Comparison of ENCODE assay signal across 8 cellular contexts in genomic region chr19:39970674-39971379, GRCh38. TPM values are rescaled to one million over a fixed set of nuclear protein-coding genes. Genes with fewer than 3 reads are reported as not detected.
DNase-seq lines count a peak whose midpoint lies in the region; ATAC-seq and TF ChIP-seq lines count a peak whose summit lies in the region.

PSMC4 (plus strand) TSS chr19:39971165; CDS start chr19:39971203, 38 bp downstream.

- no peaks in the 10 kb centered on the region for H3K9me3 ChIP-seq in liver (ENCODE audit: control insufficient read depth in 4 of 4, low read length in 3 of 4)

- peak within 1 kb of the TSS; percentile 81 to 99 (median 92) for H3K4me3 ChIP-seq in liver (ENCODE audit: low read depth in 1 of 3, low read length in 3 of 3)

- H3K36me3 Mint-ChIP-seq in CD14-positive monocyte: peaks cover 36% of the 10 kb centered on the region in 2 donors

- peak; percentile 98 for DNase-seq in CD14-positive monocyte (ENCODE audit: low spot score)
- DNase-seq in NCI-H774 (lab: John Stamatoyannopoulos, UW): peak; percentile 98
- DNase-seq in activated CD4-positive, alpha-beta T cell treated with anti-CD3 and anti-CD28 coated beads, Interleukin-2, amount 50 U/mL, for 48 hours: peak; percentile 97 to 98
- DNase-seq in dermis microvascular lymphatic vessel endothelial cell (ENCODE audit: low read depth in 2 of 2): peak; percentile 99 to 100
- DNase-seq in stimulated activated CD4-positive, alpha-beta T cell treated with anti-CD3 and anti-CD28 coated beads, Interleukin-4, amount 100 ng/mL, for 4 hours: peak; percentile 95 to 98

- peaks cover 39 to 48% (median 42%) of the 10 kb centered on the region in 3 donors for H3K27me3 Mint-ChIP-seq in CD14-positive monocyte (ENCODE audit: low read depth in 3 of 3)

- TF ChIP-seq RAD21 in liver (IDR thresholded peaks at IDR 0.05): peak; percentile 79 to 87

- peaks cover 4 to 22% (median 11%) of the 10 kb centered on the region in 4 donors for H3K4me1 ChIP-seq in liver (ENCODE audit: control insufficient read depth in 4 of 4, insufficient read depth in 4 of 4, low read length in 3 of 4)

- peak within 1 kb of the TSS; percentile 95 to 99 (median 97) for H3K27ac Mint-ChIP-seq in CD14-positive monocyte

- peaks cover 5 to 33% (median 18%) of the 10 kb centered on the region in 4 donors for H3K36me3 ChIP-seq in liver (ENCODE audit: control insufficient read depth in 4 of 4, insufficient read depth in 3 of 4, low read depth in 1 of 4, low read length in 3 of 4)

- H3K9me3 Mint-ChIP-seq in CD14-positive monocyte: peaks cover 0 to 7% (median 2%) of the 10 kb centered on the region in 7 donors

- peak; percentile 95 for ATAC-seq in GM19372 (IDR thresholded peaks at IDR 0.05; ENCODE audit: low read depth, unreplicated experiment)
- ATAC-seq in HG03565 (IDR thresholded peaks at IDR 0.05; ENCODE audit: unreplicated experiment): peak; percentile 95

- intact Hi-C loops in CD14-positive monocyte (cut with micrococcal nuclease): no loop called here

- peak within 1 kb of the TSS; percentile 82 to 90 for H3K27ac ChIP-seq in liver (ENCODE audit: low read depth in 1 of 2, low read length in 2 of 2)

- peak; percentile 63 for TF ChIP-seq CTCF in CD14-positive monocyte (IDR thresholded peaks at IDR 0.05)
- TF ChIP-seq CTCF in liver (IDR thresholded peaks at IDR 0.05; ENCODE audit: low read depth, low read length, missing input control): peak; percentile 74

- peaks cover 26% of the 10 kb centered on the region for H3K4me1 Mint-ChIP-seq in CD14-positive monocyte

- peak within 1 kb of the TSS; percentile 92 to 93 for H3K9ac ChIP-seq in liver (ENCODE audit: low read depth in 1 of 2, low read length in 2 of 2)

- H3K4me3 Mint-ChIP-seq in CD14-positive monocyte: peak within 1 kb of the TSS; percentile 96 to 98

- under 1% methylated on average over 47 of the region's 47 CpGs for WGBS in liver

- no peaks in the 10 kb centered on the region for H3K27me3 ChIP-seq in liver (ENCODE audit: control insufficient read depth in 4 of 4, insufficient read depth in 4 of 4, low read length in 3 of 4)

TF ChIP-seq in liver, 16 proteins besides CTCF, POLR2A, EP300 and RAD21:
- TF ChIP-seq GABPA (IDR thresholded peaks at IDR 0.05 in 1 of 2, conservative IDR thresholded peaks at IDR 0.05 in 1 of 2) (peak; percentile 92 to 98), RXRA (IDR thresholded peaks at IDR 0.05) (peak; percentile 78 to 88), HNF4G (IDR thresholded peaks at IDR 0.05) (no peak), HNF4A (conservative IDR thresholded peaks at IDR 0.05) (no peak), EGR1 (IDR thresholded peaks at IDR 0.05; ENCODE audit: low read depth in 2 of 2) (peak in 1 of 2 donors; percentile 44), MAX (IDR thresholded peaks at IDR 0.05) (peak; percentile 78), TAF1 (conservative IDR thresholded peaks at IDR 0.05) (peak; percentile 90), YY1 (IDR thresholded peaks at IDR 0.05) (peak; percentile 92), NR2F2 (IDR thresholded peaks at IDR 0.05) (no peak), ZBTB33 (IDR thresholded peaks at IDR 0.05) (no peak), JUND (IDR thresholded peaks at IDR 0.05) (peak in 1 of 2 donors; percentile 47), ATF3 (IDR thresholded peaks at IDR 0.05) (no peak), REST (IDR thresholded peaks at IDR 0.05) (peak; percentile 56), SP1 (IDR thresholded peaks at IDR 0.05) (peak; percentile 87), FOXA1 (IDR thresholded peaks at IDR 0.05) (no peak), FOXA2 (IDR thresholded peaks at IDR 0.05) (no peak)

RNA-seq across cellular contexts. Expression of gene PSMC4, which starts in this region (rescaled TPM):
- polyA plus RNA-seq in CD14-positive monocyte: 10 to 100 TPM; 79.6 to 85.8 TPM
- total RNA-seq in dermis microvascular lymphatic vessel endothelial cell: 79.2 and 96.2 TPM in 2 replicates
- total RNA-seq in liver: 10 to 100 TPM; 70.7 to 88.7 TPM
- polyA plus RNA-seq in liver: 10 to 100 TPM; 46.0 to 89.3 TPM

Comparison
In these comparisons a context has a peak if more than half of its experiments do, and no peak if none do; other contexts are left out.
1. Peak in every context shown above with its lines: DNase-seq, ATAC-seq, H3K4me3 ChIP-seq and H3K27ac ChIP-seq.